11 cellular contexts compared by ENCODE assay signal in genomic region chr22:29704528-29705285, GRCh38. TPM values are rescaled to one million over a fixed set of nuclear protein-coding genes. Genes with fewer than 3 reads are reported as not detected.
DNase-seq lines count a peak whose midpoint lies in the region; ATAC-seq and TF ChIP-seq lines count a peak whose summit lies in the region.
"Had no signal": no experiment of that assay in that cellular context is flagged by ENCODE, and none has a peak within 500 bp of the region (broad histone marks: within the 10 kb centered on the region; RNA-seq: fewer than 3 reads in every experiment).

No MANE protein-coding gene starts in this region.

- POLR2A ChIA-PET in SK-N-SH (lab: Yijun Ruan, JAX): interaction anchor here (1.5 to 1.9 kb wide), 2 partner anchors 9 to 14 kb away, joined by 3 to 13 read pairs; no protein-coding TSS in a partner anchor

- peaks cover 0 to 26% of the 10 kb centered on the region in 2 donors for H3K4me1 ChIP-seq in right atrium auricular region
- peaks cover 12 to 83% of the 10 kb centered on the region in 2 experiments; a peak in 2 of 4 replicates for H3K4me1 ChIP-seq in SK-N-SH (ENCODE audit: control insufficient read depth in 1 of 2, insufficient read depth in 2 of 2, low read depth in 1 of 2, low read length in 1 of 2)

- ATAC-seq in left ventricle myocardium superior: peak; percentile 11
- ATAC-seq in HG02571 (IDR thresholded peaks at IDR 0.05; ENCODE audit: unreplicated experiment): no peak
- ATAC-seq in GM18873 (IDR thresholded peaks at IDR 0.05; ENCODE audit: low FRiP score, unreplicated experiment): no peak
- no peak for ATAC-seq in HG02678 (IDR thresholded peaks at IDR 0.05; ENCODE audit: unreplicated experiment)
- no peak for ATAC-seq in GM21447 (IDR thresholded peaks at IDR 0.05; ENCODE audit: unreplicated experiment)

- H3K4me2 ChIP-seq in SK-N-SH: no peak overlapping the region

- DNase-seq in left ventricle myocardium superior (no peak), right atrium auricular region (ENCODE audit: low spot score) (no peak), SK-N-SH (peak; percentile 89), hypothalamus (lab: John Stamatoyannopoulos, UW) (peak in 47 of 51 donors; percentile 22 to 95 (median 72))
- DNase-seq: CD8-positive, alpha-beta memory T cell had no signal

- H3K27ac ChIP-seq in right atrium auricular region (no peak overlapping the region), SK-N-SH (ENCODE audit: low read depth in 2 of 2, low read length in 1 of 2) (peak overlapping the region in 1 of 2 experiments; percentile 86; a peak in 2 of 4 replicates)
- H3K27ac ChIP-seq: skin epidermis, thoracic aorta had no signal

- CTCF ChIA-PET in SK-N-SH (lab: Yijun Ruan, JAX): interaction anchor here (0.7 to 2.7 kb wide), 9 partner anchors 10 to 403 kb away, joined by 3 to 12 read pairs (median 5); no protein-coding TSS in a partner anchor

- no peaks in the 10 kb centered on the region for H4K20me1 ChIP-seq in SK-N-SH (ENCODE audit: insufficient read depth)

- H3K36me3 ChIP-seq in right atrium auricular region (no peaks in the 10 kb centered on the region), SK-N-SH (replicated peaks in 1 of 2; ENCODE audit: control insufficient read depth in 1 of 2, insufficient read depth in 2 of 2, low read length in 1 of 2) (no peaks in the 10 kb centered on the region)
- H3K36me3 ChIP-seq: thoracic aorta had no signal

- no peak for TF ChIP-seq CTCF in right atrium auricular region (IDR thresholded peaks at IDR 0.05)
- no peak for TF ChIP-seq CTCF in SK-N-SH (IDR thresholded peaks at IDR 0.05)

- no peaks in the 10 kb centered on the region for H3K9me3 ChIP-seq in right atrium auricular region
- H3K9me3 ChIP-seq in SK-N-SH: no peaks in the 10 kb centered on the region
- H3K9me3 ChIP-seq: thoracic aorta had no signal

- H3K9me2 ChIP-seq in SK-N-SH: no peaks in the 10 kb centered on the region

- WGBS in SK-N-SH (ENCODE audit: low lambda C conversion rate): 28% methylated on average over 7 of the region's 14 CpGs

- no peak overlapping the region for H2AFZ ChIP-seq in SK-N-SH (ENCODE audit: low read depth)

- H3K27me3 ChIP-seq in right atrium auricular region: peaks cover 0 to 10% of the 10 kb centered on the region in 2 donors
- H3K27me3 ChIP-seq in SK-N-SH (ENCODE audit: insufficient read depth): no peaks in the 10 kb centered on the region

- TF ChIP-seq EP300 in SK-N-SH (IDR thresholded peaks at IDR 0.05; ENCODE audit: borderline replicate concordance in 1 of 2, low read depth in 1 of 2, low read length in 1 of 2): peak in 1 of 2 experiments; percentile 68; a peak in 1 of 4 replicates

- intact Hi-C loops in left ventricle myocardium superior (cut with micrococcal nuclease): no loop called here

- H3F3A ChIP-seq in SK-N-SH (replicated peaks; ENCODE audit: insufficient read depth): no peaks in the 10 kb centered on the region

- no peak overlapping the region for H3K4me3 ChIP-seq in right atrium auricular region
- H3K4me3 ChIP-seq in SK-N-SH (ENCODE audit: low read depth in 2 of 2, low read length in 1 of 2): no peak overlapping the region
- H3K4me3 ChIP-seq: skin epidermis, thoracic aorta had no signal

- H3K9ac ChIP-seq in SK-N-SH: no peak overlapping the region

- no peaks in the 10 kb centered on the region for H3K79me2 ChIP-seq in SK-N-SH (ENCODE audit: insufficient read depth)

- TF ChIP-seq RAD21 in SK-N-SH (IDR thresholded peaks at IDR 0.05; ENCODE audit: low read length): no peak; the same call in 1 of the 2 replicates

TF ChIP-seq in SK-N-SH, 30 proteins besides CTCF, POLR2A, EP300 and RAD21:
- TF ChIP-seq RXRA (IDR thresholded peaks at IDR 0.05; ENCODE audit: borderline replicate concordance, low read depth) (no peak), SIN3A (IDR thresholded peaks at IDR 0.05; ENCODE audit: borderline replicate concordance, low read depth, low read length) (no peak), USF1 (IDR thresholded peaks at IDR 0.05; ENCODE audit: borderline replicate concordance, low read depth) (no peak), MEF2A (IDR thresholded peaks at IDR 0.05; ENCODE audit: borderline replicate concordance, low read depth) (no peak), TCF12 (IDR thresholded peaks at IDR 0.05) (no peak), RCOR1 (IDR thresholded peaks at IDR 0.05; ENCODE audit: low read length) (peak; percentile 84), EZH2phosphoT487 (IDR thresholded peaks at IDR 0.05; ENCODE audit: borderline replicate concordance, low read depth) (no peak), MAX (IDR thresholded peaks at IDR 0.05; ENCODE audit: low read depth) (no peak), CHD2 (IDR thresholded peaks at IDR 0.05; ENCODE audit: low read length, partially characterized antibody) (peak; percentile 43), ZBTB33 (IDR thresholded peaks at IDR 0.05; ENCODE audit: borderline replicate concordance, low read depth) (no peak), REST (IDR thresholded peaks at IDR 0.05; ENCODE audit: low read depth, low read length) (no peak), MXI1 (IDR thresholded peaks at IDR 0.05; ENCODE audit: low read depth, low read length) (peak; percentile 68), GATA2 (CRISPR knock-in tag; IDR thresholded peaks at IDR 0.05) (peak; percentile 38; the same call in 1 of the 2 replicates), JUND (IDR thresholded peaks at IDR 0.05) (no peak), FOXJ3 (CRISPR knock-in tag; IDR thresholded peaks at IDR 0.05) (peak; percentile 89), TAF1 (IDR thresholded peaks at IDR 0.05; ENCODE audit: borderline replicate concordance, low read depth, low read length) (no peak), NFIC (IDR thresholded peaks at IDR 0.05; ENCODE audit: borderline replicate concordance) (peak; percentile 79)

RNA-seq across cellular contexts. Expression of gene CABP7, which starts 15.1 kb away (rescaled TPM):
- total RNA-seq in left ventricle myocardium superior (not detected), right atrium auricular region (not detected)
- 0.72 and 0.73 TPM in 2 replicates for polyA plus RNA-seq in SK-N-SH (2012; rRNA removed)
- polyA plus RNA-seq in SK-N-SH (2012; cell fraction: cytosol; rRNA removed): 0.42 and 0.55 TPM in 2 replicates
- 1.0 and 1.2 TPM in 2 replicates for polyA plus RNA-seq in SK-N-SH (2012; cell fraction: nucleus; rRNA removed)
- polyA plus RNA-seq: CD8-positive, alpha-beta memory T cell had no signal

Comparison
In these comparisons a context has a peak if more than half of its experiments do, and no peak if none do; other contexts are left out.
1. DNase-seq: peak in SK-N-SH (single experiment) and hypothalamus (47 of 51); none in left ventricle myocardium superior (single experiment) and right atrium auricular region (single experiment).